Comparison of ENCODE assay signal across 31 cellular contexts in genomic region chr9:98369896-98370295, GRCh38.
"Had no signal": no experiment of that assay in that cellular context is flagged by ENCODE, and none has a peak within 500 bp of the region (broad histone marks: within the 10 kb centered on the region; RNA-seq: fewer than 3 reads in every experiment).

No MANE protein-coding gene starts in this region.

- H3K4me1 Mint-ChIP-seq: activated CD4-positive, alpha-beta memory T cell treated with anti-CD3 and anti-CD28 coated beads, Interleukin-2, amount 10 ng/mL, durations not matched to agents 7 days and 5 days; activated CD4-positive, alpha-beta T cell treated with anti-CD3 and anti-CD28 coated beads, Interleukin-2, amount 10 ng/mL, durations not matched to agents 24 days and 14 days; activated CD8-positive, alpha-beta memory T cell treated with anti-CD3 and anti-CD28 coated beads, Interleukin-2, amount 10 ng/mL, durations not matched to agents 7 days and 5 days; activated naive CD4-positive, alpha-beta T cell treated with anti-CD3 and anti-CD28 coated beads, Interleukin-2, amount 10 ng/mL, durations not matched to agents 7 days and 5 days; activated naive CD4-positive, alpha-beta T cell treated with anti-CD3 and anti-CD28 coated beads, Interleukin-2, amount 50 U/mL, for 24 hours; activated naive CD8-positive, alpha-beta T cell treated with anti-CD3 and anti-CD28 coated beads, Interleukin-2, amount 10 ng/mL, durations not matched to agents 7 days and 5 days; activated naive CD8-positive, alpha-beta T cell treated with anti-CD3 and anti-CD28 coated beads, Interleukin-2, amount 50 U/mL, for 24 hours had no signal

- H3K4me3 Mint-ChIP-seq: activated B cell treated with CpG ODN at 0.5 μM for 24 hours; activated CD4-positive, alpha-beta memory T cell treated with anti-CD3 and anti-CD28 coated beads, Interleukin-2, amount 10 ng/mL, durations not matched to agents 7 days and 5 days; activated CD4-positive, alpha-beta T cell treated with anti-CD3 and anti-CD28 coated beads, Interleukin-2, amount 10 ng/mL, durations not matched to agents 24 days and 14 days; activated CD8-positive, alpha-beta memory T cell treated with anti-CD3 and anti-CD28 coated beads, Interleukin-2, amount 10 ng/mL, durations not matched to agents 7 days and 5 days; activated CD8-positive, alpha-beta T cell treated with anti-CD3 and anti-CD28 coated beads, Interleukin-2, amount 10 ng/mL, durations not matched to agents 7 days and 5 days; activated naive CD4-positive, alpha-beta T cell treated with anti-CD3 and anti-CD28 coated beads, Interleukin-2, amount 10 ng/mL, durations not matched to agents 7 days and 5 days; activated naive CD4-positive, alpha-beta T cell treated with anti-CD3 and anti-CD28 coated beads, Interleukin-2, amount 50 U/mL, for 24 hours; activated naive CD8-positive, alpha-beta T cell; activated naive CD8-positive, alpha-beta T cell treated with anti-CD3 and anti-CD28 coated beads, Interleukin-2, amount 10 ng/mL, durations not matched to agents 7 days and 5 days; activated naive CD8-positive, alpha-beta T cell treated with anti-CD3 and anti-CD28 coated beads, Interleukin-2, amount 50 U/mL, for 24 hours; activated T-cell treated with anti-CD3 and anti-CD28 coated beads, Interleukin-2, amount 50 U/mL, for 24 hours; T-helper 1 cell treated with Interleukin-12 subunit alpha and Interleukin-12 subunit beta and Interleukin-4 antibody, amounts not matched to agents 30 μg/mL and 1 μg/mL, for 36 hours; T-helper 2 cell treated with Interferon-gamma antibody and Interleukin-4, amounts not matched to agents 5 μg/mL and 100 μg/mL, for 36 hours had no signal

- H3K36me3 Mint-ChIP-seq: activated naive CD4-positive, alpha-beta T cell treated with anti-CD3 and anti-CD28 coated beads, Interleukin-2, amount 10 ng/mL, durations not matched to agents 7 days and 5 days had no signal

- H3K27me3 Mint-ChIP-seq: activated CD4-positive, alpha-beta memory T cell treated with anti-CD3 and anti-CD28 coated beads, Interleukin-2, amount 10 ng/mL, durations not matched to agents 7 days and 5 days had no signal

- H3K27ac Mint-ChIP-seq: activated B cell treated with CpG ODN at 0.5 μM for 24 hours; activated CD4-positive, alpha-beta memory T cell treated with anti-CD3 and anti-CD28 coated beads, Interleukin-2, amount 10 ng/mL, durations not matched to agents 7 days and 5 days; activated CD4-positive, alpha-beta T cell treated with anti-CD3 and anti-CD28 coated beads, Interleukin-2, amount 10 ng/mL, durations not matched to agents 24 days and 14 days; activated CD8-positive, alpha-beta memory T cell treated with anti-CD3 and anti-CD28 coated beads, Interleukin-2, amount 10 ng/mL, durations not matched to agents 7 days and 5 days; activated naive CD4-positive, alpha-beta T cell treated with anti-CD3 and anti-CD28 coated beads, Interleukin-2, amount 10 ng/mL, durations not matched to agents 7 days and 5 days; activated naive CD4-positive, alpha-beta T cell treated with anti-CD3 and anti-CD28 coated beads, Interleukin-2, amount 50 U/mL, for 24 hours; activated naive CD8-positive, alpha-beta T cell; activated naive CD8-positive, alpha-beta T cell treated with anti-CD3 and anti-CD28 coated beads, Interleukin-2, amount 10 ng/mL, durations not matched to agents 7 days and 5 days; activated naive CD8-positive, alpha-beta T cell treated with anti-CD3 and anti-CD28 coated beads, Interleukin-2, amount 50 U/mL, for 24 hours; activated T-cell treated with anti-CD3 and anti-CD28 coated beads, Interleukin-2, amount 50 U/mL, for 24 hours; activated T-helper 2 cell treated with anti-CD3 and anti-CD28 coated beads, Interferon-gamma antibody, Interleukin-2, Interleukin-4, amounts not matched to agents 10 μg/mL and 5 μg/mL and 100 μg/mL, durations not matched to agents 14 hours and 24 hours and 36 hours; T-helper 1 cell treated with Interleukin-12 subunit alpha and Interleukin-12 subunit beta and Interleukin-4 antibody, amounts not matched to agents 30 μg/mL and 1 μg/mL, for 36 hours; T-helper 2 cell treated with Interferon-gamma antibody and Interleukin-4, amounts not matched to agents 5 μg/mL and 100 μg/mL, for 36 hours had no signal

- ATAC-seq: activated CD8-positive, alpha-beta memory T cell treated with anti-CD3 and anti-CD28 coated beads, Interleukin-2, amount 10 ng/mL, durations not matched to agents 7 days and 5 days; activated CD8-positive, alpha-beta T cell treated with anti-CD3 and anti-CD28 coated beads, Interleukin-2, amount 10 ng/mL, durations not matched to agents 7 days and 5 days; activated naive CD8-positive, alpha-beta T cell treated with anti-CD3 and anti-CD28 coated beads, Interleukin-2, amount 50 U/mL, for 24 hours; body of pancreas had no signal

- DNase-seq: activated B cell treated with CpG ODN at 0.5 μM for 24 hours; activated CD4-positive, alpha-beta memory T cell treated with anti-CD3 and anti-CD28 coated beads, Interleukin-2, amount 10 ng/mL, durations not matched to agents 7 days and 5 days; activated CD4-positive, alpha-beta T cell treated with anti-CD3 and anti-CD28 coated beads for 4 hours; activated CD4-positive, alpha-beta T cell treated with anti-CD3 and anti-CD28 coated beads, Interleukin-2, amount 10 ng/mL, durations not matched to agents 24 days and 14 days; activated CD4-positive, alpha-beta T cell treated with anti-CD3 and anti-CD28 coated beads, Interleukin-2, amount 50 U/mL, for 48 hours; activated CD4-positive, CD25-positive, alpha-beta regulatory T cell treated with anti-CD3 and anti-CD28 coated beads, Interleukin-2, amount 50 U/mL, for 72 hours; activated CD8-positive, alpha-beta memory T cell treated with anti-CD3 and anti-CD28 coated beads for 24 hours; activated CD8-positive, alpha-beta memory T cell treated with anti-CD3 and anti-CD28 coated beads, Interleukin-2, amount 10 ng/mL, durations not matched to agents 7 days and 5 days; activated CD8-positive, alpha-beta memory T cell treated with anti-CD3 and anti-CD28 coated beads, Interleukin-2, amount 50 U/mL, for 48 hours; activated CD8-positive, alpha-beta T cell treated with anti-CD3 and anti-CD28 coated beads, Interleukin-2, amount 10 ng/mL, durations not matched to agents 7 days and 5 days; activated effector memory CD4-positive, alpha-beta T cell treated with Interleukin-2 at 50 U/mL for 16 hours; activated gamma-delta T cell; activated naive CD4-positive, alpha-beta T cell treated with anti-CD3 and anti-CD28 coated beads, Interleukin-2, amount 10 ng/mL, durations not matched to agents 7 days and 5 days; activated naive CD4-positive, alpha-beta T cell treated with Interleukin-2 at 50 U/mL for 16 hours; activated naive CD8-positive, alpha-beta T cell treated with anti-CD3 and anti-CD28 coated beads, Interleukin-2, amount 10 ng/mL, durations not matched to agents 7 days and 5 days; activated naive CD8-positive, alpha-beta T cell treated with anti-CD3 and anti-CD28 coated beads, Interleukin-2, amount 50 U/mL, for 24 hours; activated T-cell treated with anti-CD3 and anti-CD28 coated beads, Interleukin-2, amount 50 U/mL, for 24 hours; activated T-cell treated with anti-CD3 and anti-CD28 coated beads, Interleukin-2, amount 50 U/mL, for 48 hours; aorta; body of pancreas; brain microvascular endothelial cell; central memory CD4-positive, alpha-beta T cell; SW 1271; T-helper 1 cell; T-helper 2 cell; T-helper 9 cell had no signal
